In genomic region chr2:127701651-127702394, GRCh38 we compare ENCODE assay signal across 9 cellular contexts. TPM values are rescaled to one million over a fixed set of nuclear protein-coding genes. Genes with fewer than 3 reads are reported as not detected.
A peak's percentile ranks its signal among the peaks of the same experiment; 100 is the strongest.
DNase-seq lines count a peak whose midpoint lies in the region; ATAC-seq and TF ChIP-seq lines count a peak whose summit lies in the region.
"Had no signal": no experiment of that assay in that cellular context is flagged by ENCODE, and none has a peak within 500 bp of the region (broad histone marks: within the 10 kb centered on the region; RNA-seq: fewer than 3 reads in every experiment).

No MANE protein-coding gene starts in this region.

- no peaks in the 10 kb centered on the region for H3K27me3 Mint-ChIP-seq in chondrocyte (ENCODE audit: low read depth)

- peak overlapping the region; percentile 94 for H3K27ac Mint-ChIP-seq in chondrocyte (ENCODE audit: unreplicated experiment)

- ATAC-seq in GM18873 (IDR thresholded peaks at IDR 0.05; ENCODE audit: low FRiP score, unreplicated experiment) (peak; percentile 27), HG03108 (IDR thresholded peaks at IDR 0.05; ENCODE audit: unreplicated experiment) (peak; percentile 36), left colon (peak; percentile 67)

- H3K9me3 Mint-ChIP-seq in chondrocyte (ENCODE audit: low read depth) = no peaks in the 10 kb centered on the region

- intact Hi-C loops in left colon (cut with DNase I, micrococcal nuclease) = no loop called here

- H3K4me1 Mint-ChIP-seq in chondrocyte (ENCODE audit: low read depth) = peaks cover 41% of the 10 kb centered on the region

- H3K36me3 Mint-ChIP-seq in chondrocyte (ENCODE audit: low read depth) = peaks cover 9% of the 10 kb centered on the region

- peak overlapping the region; percentile 80 for H3K4me3 ChIP-seq in AG09309 (ENCODE audit: control insufficient read depth, low read depth, low read length)

- DNase-seq in AG09309 (ENCODE audit: low read depth) = no peak
- DNase-seq in NCI-H226 = peak; percentile 67
- DNase-seq in activated CD4-positive, alpha-beta T cell treated with anti-CD3 and anti-CD28 coated beads for 1 hour = peak; percentile 71
- no peak for DNase-seq in chondrocyte (ENCODE audit: low spot score)
- DNase-seq in left colon = peak; percentile 76 to 86
- DNase-seq in stimulated activated CD4-positive, alpha-beta T cell treated with anti-CD3 and anti-CD28 coated beads, Interleukin-1b, Interleukin-23, amount 100 ng/mL, for 48 hours = peak; percentile 81

- TF ChIP-seq CTCF in AG09309 (IDR thresholded peaks at IDR 0.05; ENCODE audit: control insufficient read depth, insufficient read depth, low read depth, low read length, missing control alignments) (peak; percentile 13), chondrocyte (IDR thresholded peaks at IDR 0.05) (peak; percentile 52)

- H3K4me3 Mint-ChIP-seq in chondrocyte (ENCODE audit: unreplicated experiment) = peak overlapping the region; percentile 84

RNA-seq across cellular contexts. Expression of gene SFT2D3, which starts 0.5 kb away (rescaled TPM):
- total RNA-seq in chondrocyte (5.1 to 7.2 TPM (median 7.1 TPM) in 3 replicates), left colon (1 to 10 TPM; 8.5 to 9.0 TPM)

RNA-seq across cellular contexts. Expression of gene LIMS2, which starts 26.5 kb away (rescaled TPM):
- total RNA-seq in chondrocyte = 75.3 to 173 TPM (median 171 TPM) in 3 replicates
- total RNA-seq in left colon = 10 to 100 TPM in 1 of 2 donors, 1 to 10 TPM in 1; 9.2 to 50.2 TPM

RNA-seq across cellular contexts. Expression of gene GPR17, which starts 55.9 kb away (rescaled TPM):
- total RNA-seq in chondrocyte = not detected in 3 replicates
- under 1 TPM in 1 of 2 donors, not detected in 1; 0.31 TPM for total RNA-seq in left colon
- total RNA-seq: T-helper 1 cell treated with Interleukin-12 subunit alpha and Interleukin-12 subunit beta and Interleukin-4 antibody, amounts not matched to agents 30 ng/mL and 1 ng/mL, for 36 hours had no signal

Comparison
In these comparisons a context has a peak if more than half of its experiments do, and no peak if none do; other contexts are left out.
1. DNase-seq: peak in NCI-H226 (single experiment), activated CD4-positive, alpha-beta T cell treated with anti-CD3 and anti-CD28 coated beads for 1 hour (single experiment), left colon (2 of 2) and stimulated activated CD4-positive, alpha-beta T cell treated with anti-CD3 and anti-CD28 coated beads, Interleukin-1b, Interleukin-23, amount 100 ng/mL, for 48 hours (single experiment); none in AG09309 (single experiment) and chondrocyte (single experiment).
2. Peak in every context shown above with its lines, with median percentiles within 50 percentile points of each other: ATAC-seq.